Comparison of ENCODE assay signal across 9 cellular contexts in genomic region chr4:100738388-100739165, GRCh38.
DNase-seq lines count a peak whose midpoint lies in the region; ATAC-seq, FAIRE-seq and TF ChIP-seq lines count a peak whose summit lies in the region.
"Had no signal": no experiment of that assay in that cellular context is flagged by ENCODE, and none has a peak within 500 bp of the region (broad histone marks: within the 10 kb centered on the region; RNA-seq: fewer than 3 reads in every experiment).

No MANE protein-coding gene starts in this region.

- TF ChIP-seq POLR2A in GM12878 (IDR thresholded peaks at IDR 0.05; ENCODE audit: low read depth, low read length) = no peak

- H3K9ac ChIP-seq in GM12878 (ENCODE audit: control insufficient read depth, insufficient read depth, low read length) = no peak overlapping the region

- RAD21 ChIA-PET in GM12878 (lab: Charles Lee; ENCODE audit: unreplicated experiment) = interaction anchor here (1.3 to 1.8 kb wide), 2 partner anchors 633 to 645 kb away, joined by 3 to 8 read pairs; no protein-coding TSS in a partner anchor

- H3K79me2 ChIP-seq in GM12878 (ENCODE audit: control insufficient read depth, insufficient read depth, low read length) = no peaks in the 10 kb centered on the region

- H3K4me2 ChIP-seq in GM12878 (ENCODE audit: control insufficient read depth, insufficient read depth) = no peak overlapping the region

- no TSS peak for BruUV-seq in GM12878 (replicated peaks; lab: Mats Ljungman, UMichigan)

- no peaks in the 10 kb centered on the region for H3K4me1 Mint-ChIP-seq in CD14-positive monocyte

- 41% methylated on average over 5 of the region's 5 CpGs for WGBS in GM12878 (ENCODE audit: insufficient coverage, insufficient replicate concordance, low lambda C conversion rate, missing lambda C conversion rate)
- 74 to 80% methylated on average over 5 of the region's 5 CpGs for WGBS in lung, 2 donors

- H4K20me1 ChIP-seq in GM12878 (ENCODE audit: control insufficient read depth, insufficient read depth) = no peaks in the 10 kb centered on the region

- H3K27me3 Mint-ChIP-seq in CD14-positive monocyte (ENCODE audit: low read depth in 3 of 3) = no peaks in the 10 kb centered on the region

- no peak overlapping the region for H2AFZ ChIP-seq in GM12878 (ENCODE audit: control insufficient read depth, low read depth, low read length)

- no peak for TF ChIP-seq EP300 in GM12878 (IDR thresholded peaks at IDR 0.05; ENCODE audit: borderline replicate concordance in 1 of 2, control insufficient read depth in 1 of 2, low read depth in 2 of 2, low read length in 2 of 2)

- CTCF ChIA-PET in GM12878 (lab: Yijun Ruan, JAX) = interaction anchor here (0.6 to 1.8 kb wide), 6 partner anchors 26 to 651 kb away, joined by 3 to 5 read pairs (median 3); no protein-coding TSS in a partner anchor

- H3K27me3 ChIP-seq in GM12878 (replicated peaks in 1 of 2; ENCODE audit: control insufficient read depth in 2 of 2, insufficient read depth in 2 of 2, low read length in 1 of 2) (no peaks in the 10 kb centered on the region), lung (ENCODE audit: control insufficient read depth, insufficient read depth) (no peaks in the 10 kb centered on the region)

- in situ Hi-C loops in GM12878 (cut with MboI) = no loop called here

- ATAC-seq in HG02884 (IDR thresholded peaks at IDR 0.05; ENCODE audit: unreplicated experiment) (peak; percentile 72), GM12878 (peak; percentile 81), lung (ENCODE audit: insufficient read depth, low FRiP score) (peak; percentile 49), GM19463 (IDR thresholded peaks at IDR 0.05; ENCODE audit: unreplicated experiment) (no peak), HG02642 (IDR thresholded peaks at IDR 0.05; ENCODE audit: poor library complexity, unreplicated experiment) (no peak)

- no peak overlapping the region for H3K27ac ChIP-seq in GM12878 (ENCODE audit: control insufficient read depth, insufficient read depth)
- H3K27ac ChIP-seq in lung (ENCODE audit: low read depth in 1 of 2, low read length in 1 of 2) = no peak overlapping the region

- intact Hi-C loops in GM12878 (cut with micrococcal nuclease; ENCODE audit: unreplicated experiment) (loop anchor here (10.0 kb wide), 1 partner anchor 324 kb away; no protein-coding TSS in a partner anchor), CD14-positive monocyte (cut with micrococcal nuclease) (no loop called here)

- no peaks in the 10 kb centered on the region for H3K36me3 ChIP-seq in GM12878 (ENCODE audit: control insufficient read depth in 2 of 2, insufficient read depth in 2 of 2, low read length in 1 of 2)
- H3K36me3 ChIP-seq in lung (ENCODE audit: control insufficient read depth in 2 of 2, insufficient read depth in 2 of 2, low read length in 2 of 2) = no peaks in the 10 kb centered on the region

- TF ChIP-seq RAD21 in GM12878 (IDR thresholded peaks at IDR 0.05; ENCODE audit: insufficient read depth, low read depth, low read length) = peak; percentile 17; the same call in 1 of the 2 replicates

- no peak overlapping the region for H3K27ac Mint-ChIP-seq in CD14-positive monocyte

- H3K4me1 ChIP-seq in GM12878 (ENCODE audit: control insufficient read depth, insufficient read depth, low read length) (no peaks in the 10 kb centered on the region), lung (ENCODE audit: control insufficient read depth in 2 of 2, insufficient read depth in 2 of 2, low read length in 2 of 2) (peaks cover 0 to 3% of the 10 kb centered on the region in 2 donors)

- peaks cover 2 to 8% (median 3%) of the 10 kb centered on the region in 7 donors for H3K9me3 Mint-ChIP-seq in CD14-positive monocyte

- no peak overlapping the region for H3K4me3 Mint-ChIP-seq in CD14-positive monocyte

- no peak overlapping the region for H3K4me3 ChIP-seq in AG09309 (ENCODE audit: control insufficient read depth, low read depth, low read length)
- no peak overlapping the region for H3K4me3 ChIP-seq in GM12878
- H3K4me3 ChIP-seq in lung = no peak overlapping the region

- no peaks in the 10 kb centered on the region for H3K36me3 Mint-ChIP-seq in CD14-positive monocyte

- POLR2A ChIA-PET in GM12878 (lab: Charles Lee) = interaction anchor here (0.6 to 0.7 kb wide), 2 partner anchors 85 to 332 kb away, joined by 3 read pairs; no protein-coding TSS in a partner anchor

- TF ChIP-seq CTCF in AG09309 (IDR thresholded peaks at IDR 0.05; ENCODE audit: control insufficient read depth, insufficient read depth, low read depth, low read length, missing control alignments) (no peak), GM12878 (IDR thresholded peaks at IDR 0.05 in 2 of 3, conservative IDR thresholded peaks at IDR 0.05 in 1 of 3; ENCODE audit: control insufficient read depth in 2 of 3, extremely low read depth in 1 of 3, insufficient read depth in 1 of 3, low read depth in 3 of 3, low read length in 3 of 3) (no peak), lung (IDR thresholded peaks at IDR 0.05; ENCODE audit: control extremely low read depth, extremely low read depth) (no peak), CD14-positive monocyte (IDR thresholded peaks at IDR 0.05) (no peak)

- H3K9me3 ChIP-seq in GM12878 (replicated peaks; ENCODE audit: control insufficient read depth, insufficient read depth, low read length) = no peaks in the 10 kb centered on the region
- no peaks in the 10 kb centered on the region for H3K9me3 ChIP-seq in lung (ENCODE audit: control insufficient read depth in 2 of 2, insufficient read depth in 1 of 2, low read length in 1 of 2)

- SMC1A ChIA-PET in GM12878 (lab: Charles Lee; ENCODE audit: uncharacterized antibody, unreplicated experiment) = interaction anchor here (0.8 to 1.3 kb wide), 6 partner anchors 8 to 740 kb away, joined by 3 to 4 read pairs (median 3); no protein-coding TSS in a partner anchor

- no peak for FAIRE-seq in GM12878 (lab: Jason Lieb, UNC)
- FAIRE-seq: G401.6 had no signal

- DNase-seq in AG09309 (ENCODE audit: low read depth) (peak; percentile 53), GM12878 (ENCODE audit: low read depth, low spot score) (no peak), lung (ENCODE audit: low spot score) (no peak), midbrain (lab: John Stamatoyannopoulos, UW) (no peak), CD14-positive monocyte (ENCODE audit: low spot score) (no peak)

TF ChIP-seq in GM12878, 131 proteins besides CTCF, POLR2A, EP300 and RAD21:
- peak; percentile 10 for TF ChIP-seq MEF2B (IDR thresholded peaks at IDR 0.05; ENCODE audit: partially characterized antibody, poor library complexity, severe bottlenecking)
- no peak for TF ChIP-seq JUND (IDR thresholded peaks at IDR 0.05; ENCODE audit: low read depth, low read length)

Comparison
In these comparisons a context has a peak if more than half of its experiments do, and no peak if none do; other contexts are left out.
1. ATAC-seq: peak in HG02884 (single experiment), GM12878 (single experiment) and lung (single experiment); none in GM19463 (single experiment) and HG02642 (single experiment).